Comparison of ENCODE assay signal across 8 cellular contexts in genomic region chr10:97759157-97759980, GRCh38. TPM values are rescaled to one million over a fixed set of nuclear protein-coding genes. Genes with fewer than 3 reads are reported as not detected.
DNase-seq lines count a peak whose midpoint lies in the region; ATAC-seq, FAIRE-seq and TF ChIP-seq lines count a peak whose summit lies in the region.

No MANE protein-coding gene starts in this region.

- POLR2A ChIA-PET in activated naive CD8-positive, alpha-beta T cell treated with anti-CD3 and anti-CD28 coated beads, Interleukin-2, amount 10 ng/mL, durations not matched to agents 7 days and 5 days (lab: Charles Lee): no interaction called here

- no peaks in the 10 kb centered on the region for H3K27me3 Mint-ChIP-seq in activated naive CD8-positive, alpha-beta T cell treated with anti-CD3 and anti-CD28 coated beads, Interleukin-2, amount 10 ng/mL, durations not matched to agents 7 days and 5 days

- peaks cover 19% of the 10 kb centered on the region for H3K36me3 Mint-ChIP-seq in activated naive CD8-positive, alpha-beta T cell treated with anti-CD3 and anti-CD28 coated beads, Interleukin-2, amount 10 ng/mL, durations not matched to agents 7 days and 5 days

- H3K4me3 ChIP-seq in psoas muscle: no peak overlapping the region

- 51 to 69% (median 54%) methylated on average over 6 of the region's 6 CpGs for WGBS in psoas muscle, 3 donors

- H3K4me1 Mint-ChIP-seq in activated naive CD8-positive, alpha-beta T cell treated with anti-CD3 and anti-CD28 coated beads, Interleukin-2, amount 10 ng/mL, durations not matched to agents 7 days and 5 days: peaks cover 2% of the 10 kb centered on the region

- TF ChIP-seq CTCF in psoas muscle (IDR thresholded peaks at IDR 0.05): peak; percentile 86

- no peak overlapping the region for H3K27ac ChIP-seq in psoas muscle

- intact Hi-C loops in left cardiac atrium (cut with DNase I) (loop anchor here (2.0 to 10.0 kb wide), 3 partner anchors 33 to 111 kb away; no protein-coding TSS in a partner anchor), psoas muscle (cut with DNase I) (loop anchor here in 1 of 2 donors (1.0 kb wide), 1 partner anchor 110 kb away; no protein-coding TSS in a partner anchor)

- FAIRE-seq in HTR-8/SVneo (lab: Jason Lieb, UNC): peak; percentile 74

- H3K9me3 Mint-ChIP-seq in activated naive CD8-positive, alpha-beta T cell treated with anti-CD3 and anti-CD28 coated beads, Interleukin-2, amount 10 ng/mL, durations not matched to agents 7 days and 5 days: no peaks in the 10 kb centered on the region

- H3K27ac Mint-ChIP-seq in activated naive CD8-positive, alpha-beta T cell treated with anti-CD3 and anti-CD28 coated beads, Interleukin-2, amount 10 ng/mL, durations not matched to agents 7 days and 5 days: no peak overlapping the region

- peaks cover 4 to 65% of the 10 kb centered on the region in 2 donors for H3K36me3 ChIP-seq in psoas muscle (ENCODE audit: insufficient read depth in 1 of 2, low read depth in 1 of 2)

- peak; percentile 76 for ATAC-seq in activated naive CD8-positive, alpha-beta T cell treated with anti-CD3 and anti-CD28 coated beads, Interleukin-2, amount 10 ng/mL, durations not matched to agents 7 days and 5 days (ENCODE audit: low read depth)
- ATAC-seq in left cardiac atrium: peak; percentile 67 to 76
- ATAC-seq in psoas muscle: peak; percentile 79 to 87 (median 84)
- no peak for ATAC-seq in HG03196 (IDR thresholded peaks at IDR 0.05; ENCODE audit: unreplicated experiment)
- no peak for ATAC-seq in GM19351 (IDR thresholded peaks at IDR 0.05; ENCODE audit: unreplicated experiment)

- peak; percentile 75 for DNase-seq in Daoy (ENCODE audit: low read depth)
- peak; percentile 89 for DNase-seq in HTR-8/SVneo (ENCODE audit: insufficient read length, low spot score)
- peak; percentile 63 for DNase-seq in RPMI7951 (ENCODE audit: low read depth)
- peak; percentile 75 for DNase-seq in activated naive CD8-positive, alpha-beta T cell treated with anti-CD3 and anti-CD28 coated beads, Interleukin-2, amount 10 ng/mL, durations not matched to agents 7 days and 5 days
- DNase-seq in left cardiac atrium: peak; percentile 77
- peak; percentile 49 to 83 for DNase-seq in psoas muscle

- no peaks in the 10 kb centered on the region for H3K9me3 ChIP-seq in psoas muscle

- H3K4me1 ChIP-seq in psoas muscle: no peaks in the 10 kb centered on the region

- no peak overlapping the region for H3K4me3 Mint-ChIP-seq in activated naive CD8-positive, alpha-beta T cell treated with anti-CD3 and anti-CD28 coated beads, Interleukin-2, amount 10 ng/mL, durations not matched to agents 7 days and 5 days

- H3K27me3 ChIP-seq in psoas muscle (ENCODE audit: insufficient read depth in 3 of 3, low read length in 2 of 3): no peaks in the 10 kb centered on the region

RNA-seq across cellular contexts. Expression of gene SFRP5, which starts 12.4 kb away (rescaled TPM):
- 3.0 and 6.7 TPM in 2 replicates for total RNA-seq in Daoy (2014; rRNA removed; shearing (Covaris generic))
- total RNA-seq in RPMI7951 (2014; rRNA removed; shearing (Covaris generic)): not detected in 2 replicates
- under 1 TPM; 0.22 to 0.23 TPM for total RNA-seq in activated naive CD8-positive, alpha-beta T cell treated with anti-CD3 and anti-CD28 coated beads, Interleukin-2, amount 10 ng/mL, durations not matched to agents 7 days and 5 days
- total RNA-seq in left cardiac atrium (10 to 100 TPM; 38.9 to 83.6 TPM), psoas muscle (under 1 TPM in 2 of 4 donors, not detected in 2; 0.16 to 0.30 TPM)
- polyA plus RNA-seq in psoas muscle: under 1 TPM; 0.47 to 0.73 (median 0.69) TPM

RNA-seq across cellular contexts. Expression of gene ZFYVE27, which starts 22.4 kb away (rescaled TPM):
- 12.3 and 15.1 TPM in 2 replicates for total RNA-seq in Daoy (2014; rRNA removed; shearing (Covaris generic))
- 7.0 and 10.3 TPM in 2 replicates for total RNA-seq in RPMI7951 (2014; rRNA removed; shearing (Covaris generic))
- total RNA-seq in activated naive CD8-positive, alpha-beta T cell treated with anti-CD3 and anti-CD28 coated beads, Interleukin-2, amount 10 ng/mL, durations not matched to agents 7 days and 5 days: 10 to 100 TPM; 36.9 to 43.4 TPM
- total RNA-seq in left cardiac atrium (10 to 100 TPM; 15.7 to 19.5 TPM), psoas muscle (10 to 100 TPM in 3 of 4 donors, 1 to 10 TPM in 1; 9.8 to 15.1 (median 12.1) TPM)
- 10 to 100 TPM in 2 of 3 donors, 1 to 10 TPM in 1; 8.3 to 20.1 (median 14.9) TPM for polyA plus RNA-seq in psoas muscle

RNA-seq across cellular contexts. Expression of gene MARVELD1, which starts 45.8 kb away (rescaled TPM):
- total RNA-seq in Daoy (2014; rRNA removed; shearing (Covaris generic)): 9.9 and 16.8 TPM in 2 replicates
- total RNA-seq in RPMI7951 (2014; rRNA removed; shearing (Covaris generic)): 29.0 and 41.7 TPM in 2 replicates
- 1 to 10 TPM; 2.6 to 3.3 TPM for total RNA-seq in activated naive CD8-positive, alpha-beta T cell treated with anti-CD3 and anti-CD28 coated beads, Interleukin-2, amount 10 ng/mL, durations not matched to agents 7 days and 5 days
- total RNA-seq in left cardiac atrium: 10 to 100 TPM; 16.3 to 17.4 TPM
- 1 to 10 TPM; 2.4 to 5.7 (median 3.3) TPM for total RNA-seq in psoas muscle
- 10 to 100 TPM in 1 of 3 donors, 1 to 10 TPM in 2; 2.2 to 10.4 (median 2.9) TPM for polyA plus RNA-seq in psoas muscle

Comparison
In these comparisons a context has a peak if more than half of its experiments do, and no peak if none do; other contexts are left out.
1. ATAC-seq: peak in activated naive CD8-positive, alpha-beta T cell treated with anti-CD3 and anti-CD28 coated beads, Interleukin-2, amount 10 ng/mL, durations not matched to agents 7 days and 5 days (single experiment), left cardiac atrium (2 of 2) and psoas muscle (4 of 4); none in HG03196 (single experiment) and GM19351 (single experiment).
2. Peak in every context shown above with its lines, with median percentiles within 50 percentile points of each other: DNase-seq.